In the genomic region with DNA sequence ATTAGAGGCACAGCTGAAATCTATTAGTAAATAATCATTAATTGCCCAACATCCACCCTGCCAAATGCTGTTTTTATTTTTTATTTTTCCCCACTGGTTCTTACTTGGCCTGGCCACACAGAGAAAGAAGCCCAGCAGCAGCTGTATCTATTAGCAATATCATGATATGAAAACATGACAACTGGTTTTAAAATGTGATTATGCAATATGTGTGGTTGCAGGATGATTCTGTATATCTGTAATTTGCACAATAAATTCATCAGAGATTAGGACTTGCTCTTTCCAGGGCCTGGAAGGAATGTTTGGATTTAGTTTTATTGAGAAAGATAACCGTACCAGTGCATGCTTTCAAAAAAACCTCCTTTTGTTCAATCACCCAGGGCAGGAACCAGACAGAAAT, we compare ENCODE assay signal across 1 cellular context.
TF ChIP-seq lines count a peak whose summit lies in the region.

No MANE protein-coding gene starts in this region.

TF ChIP-seq in HepG2, 621 proteins besides CTCF, POLR2A, EP300 and RAD21:
- TF ChIP-seq CEBPB (IDR thresholded peaks at IDR 0.05; ENCODE audit: borderline replicate concordance, low read depth, low read length) = peak; percentile 44; the same call in 1 of the 2 replicates
- TF ChIP-seq ZNF674 (CRISPR knock-in tag; IDR thresholded peaks at IDR 0.05; ENCODE audit: low read depth) = no peak
